ENCODE assay signal across 24 cellular contexts in genomic region chr14:38848243-38848642, GRCh38.
"Had no signal": no experiment of that assay in that cellular context is flagged by ENCODE, and none has a peak within 500 bp of the region (broad histone marks: within the 10 kb centered on the region; RNA-seq: fewer than 3 reads in every experiment).

No MANE protein-coding gene starts in this region.

- H3K27ac ChIP-seq: brain microvascular endothelial cell, cardiac muscle cell, SJSA1 had no signal

- H3K27me3 ChIP-seq: brain microvascular endothelial cell, cardiac muscle cell, SJSA1 had no signal

- ATAC-seq: activated CD4-positive, CD25-positive, alpha-beta regulatory T cell treated with anti-CD3 and anti-CD28 coated beads, Interleukin-2, amount 50 U/mL, for 24 hours; activated CD8-positive, alpha-beta T cell treated with anti-CD3 and anti-CD28 coated beads for 36 hours; activated naive CD8-positive, alpha-beta T cell treated with anti-CD3 and anti-CD28 coated beads, Interleukin-2, amount 50 U/mL, for 24 hours; Panc1; Right ventricle myocardium inferior; SK-N-SH treated with all-trans-retinoic acid at 6 μM for 48 hours had no signal

- H3K4me1 ChIP-seq: SJSA1 had no signal

- H3K4me3 ChIP-seq: cardiac muscle cell, SJSA1 had no signal

- H3K9me3 ChIP-seq: SJSA1 had no signal

- DNase-seq: activated CD4-positive, alpha-beta T cell treated with anti-CD3 and anti-CD28 coated beads for 4 hours; activated CD8-positive, alpha-beta memory T cell treated with anti-CD3 and anti-CD28 coated beads, Interleukin-2, amount 50 U/mL, for 4 hours; activated CD8-positive, alpha-beta T cell treated with anti-CD3 and anti-CD28 coated beads for 36 hours; activated naive CD4-positive, alpha-beta T cell; activated naive CD8-positive, alpha-beta T cell treated with anti-CD3 and anti-CD28 coated beads, Interleukin-2, amount 50 U/mL, for 24 hours; amygdala; brain microvascular endothelial cell; cerebellar nuclear complex; KG1; NCI-H1092 treated with DMSO at 0.1 percent for 48 hours; NCI-H1417 treated with DMSO at 0.1 percent for 48 hours; NCI-H1694 treated with DMSO at 0.1 percent for 48 hours; NCI-H2029 treated with DMSO at 0.1 percent for 48 hours; NCI-H345; NCI-H510A; NCI-H526 treated with DMSO at 0.1 percent for 48 hours; NCI-H82; RPMI8226 had no signal

- H3K36me3 ChIP-seq: brain microvascular endothelial cell, cardiac muscle cell, SJSA1 had no signal
